In genomic region chr5:168681556-168682183, GRCh38 we compare ENCODE assay signal across 11 cellular contexts.
DNase-seq lines count a peak whose midpoint lies in the region; ATAC-seq and TF ChIP-seq lines count a peak whose summit lies in the region.
"Had no signal": no experiment of that assay in that cellular context is flagged by ENCODE, and none has a peak within 500 bp of the region (broad histone marks: within the 10 kb centered on the region; RNA-seq: fewer than 3 reads in every experiment).

No MANE protein-coding gene starts in this region.

- H2BK15ac ChIP-seq in mesenchymal stem cell (ENCODE audit: low read depth, poor library complexity, severe bottlenecking): no peak overlapping the region

- no peaks in the 10 kb centered on the region for H3K79me1 ChIP-seq in mesenchymal stem cell (replicated peaks; ENCODE audit: low read length, poor library complexity, severe bottlenecking)

- peaks cover 0 to 1% of the 10 kb centered on the region in 2 experiments for H3K27me3 ChIP-seq in mesenchymal stem cell (ENCODE audit: control insufficient read depth in 1 of 2, insufficient read depth in 1 of 2, low read length in 2 of 2)
- H3K27me3 ChIP-seq in uterus: no peaks in the 10 kb centered on the region

- H3K14ac ChIP-seq in mesenchymal stem cell (ENCODE audit: low read length in 2 of 2): peak overlapping the region in 1 of 2 experiments; percentile 35

- no peak overlapping the region for H3K23ac ChIP-seq in mesenchymal stem cell (ENCODE audit: low read length in 2 of 2)

- WGBS in mesenchymal stem cell: 51% methylated on average over 3 of the region's 4 CpGs

- no peak overlapping the region for H2BK5ac ChIP-seq in mesenchymal stem cell (ENCODE audit: low read depth, low read length, poor library complexity, severe bottlenecking)

- H4K8ac ChIP-seq in mesenchymal stem cell (ENCODE audit: low read length): no peak overlapping the region

- no peak overlapping the region for H2BK12ac ChIP-seq in mesenchymal stem cell (ENCODE audit: low read length in 2 of 2)

- no peak overlapping the region for H2AK5ac ChIP-seq in mesenchymal stem cell (ENCODE audit: low read length, severe bottlenecking)

- H3K36me3 ChIP-seq in mesenchymal stem cell (ENCODE audit: control insufficient read depth in 1 of 2, insufficient read depth in 2 of 2, low read depth in 1 of 2, low read length in 2 of 2) (peaks cover 0 to 38% of the 10 kb centered on the region in 2 experiments), uterus (no peaks in the 10 kb centered on the region)

- H3K9me3 ChIP-seq in mesenchymal stem cell (ENCODE audit: control insufficient read depth, low read length) (no peaks in the 10 kb centered on the region), uterus (no peaks in the 10 kb centered on the region)

- DNase-seq in Right ventricle myocardium inferior (ENCODE audit: missing footprints) (no peak), cardiac septum (ENCODE audit: low spot score) (no peak), epithelial cell of esophagus (ENCODE audit: low read depth) (peak; percentile 58), mesenchymal stem cell (peak; percentile 68), uterus (peak; percentile 23 to 31), NK-92 (lab: John Stamatoyannopoulos, UW; ENCODE audit: unreplicated experiment) (no peak), KBM-7 (no peak), NCI-H226 (no peak)
- DNase-seq: CD8-positive, alpha-beta T cell; kidney had no signal

- TF ChIP-seq POLR2A in uterus (IDR thresholded peaks at IDR 0.05): no peak

- H3K9ac ChIP-seq in mesenchymal stem cell (ENCODE audit: low read length): peak overlapping the region; percentile 67
- H3K9ac ChIP-seq: KMS-11 had no signal

- no peak overlapping the region for H3K4me2 ChIP-seq in mesenchymal stem cell (ENCODE audit: low read length, poor library complexity, severe bottlenecking)
- H3K4me2 ChIP-seq: KMS-11 had no signal

- H4K91ac ChIP-seq in mesenchymal stem cell (ENCODE audit: low read length): no peak overlapping the region

- no peak overlapping the region for H3K4me3 ChIP-seq in epithelial cell of esophagus (ENCODE audit: low read length)
- peak overlapping the region in 1 of 2 experiments; percentile 6 for H3K4me3 ChIP-seq in mesenchymal stem cell (ENCODE audit: insufficient read depth in 1 of 2, low read depth in 1 of 2, low read length in 2 of 2)
- no peak overlapping the region for H3K4me3 ChIP-seq in uterus

- H2BK120ac ChIP-seq in mesenchymal stem cell (ENCODE audit: low read depth, low read length): no peak overlapping the region

- in situ Hi-C loops in KBM-7 (cut with MboI; ENCODE audit: low pct_unique_long_range_greater_than_20kb, low sequenced_read_pairs): no loop called here

- H3K4me1 ChIP-seq in mesenchymal stem cell (ENCODE audit: control insufficient read depth, insufficient read depth, low read depth, low read length) (peaks cover 5% of the 10 kb centered on the region), uterus (no peaks in the 10 kb centered on the region)

- H3K18ac ChIP-seq in mesenchymal stem cell (ENCODE audit: low read depth in 1 of 2, low read length in 2 of 2): no peak overlapping the region

- H2AFZ ChIP-seq in mesenchymal stem cell (ENCODE audit: low read depth, low read length): no peak overlapping the region

- intact Hi-C loops in Right ventricle myocardium inferior (cut with DNase I) (loop anchor here (2.0 to 10.0 kb wide), 2 partner anchors 265 to 513 kb away; no protein-coding TSS in a partner anchor), cardiac septum (cut with DNase I) (no loop called here), uterus (cut with DNase I; ENCODE audit: low total_unique reads) (no loop called here)

- H3K4ac ChIP-seq in mesenchymal stem cell (ENCODE audit: low read depth in 1 of 2, low read length in 2 of 2): no peak overlapping the region

- ATAC-seq in Right ventricle myocardium inferior: peak; percentile 81
- ATAC-seq: CD8-positive, alpha-beta T cell had no signal

- no peak for TF ChIP-seq CTCF in epithelial cell of esophagus (IDR thresholded peaks at IDR 0.05; ENCODE audit: insufficient read depth, low read depth, low read length, missing control alignments)
- no peak for TF ChIP-seq CTCF in uterus (IDR thresholded peaks at IDR 0.05)

- H3K27ac ChIP-seq in mesenchymal stem cell (ENCODE audit: low read length, poor library complexity, severe bottlenecking) (no peak overlapping the region), uterus (no peak overlapping the region)
- H3K27ac ChIP-seq: KMS-11 had no signal

Comparison
In these comparisons a context has a peak if more than half of its experiments do, and no peak if none do; other contexts are left out.
1. DNase-seq: peak in epithelial cell of esophagus (single experiment), mesenchymal stem cell (single experiment) and uterus (2 of 2); none in Right ventricle myocardium inferior (single experiment), cardiac septum (single experiment), NK-92 (single experiment), KBM-7 (single experiment) and NCI-H226 (single experiment).